In the genomic region with DNA sequence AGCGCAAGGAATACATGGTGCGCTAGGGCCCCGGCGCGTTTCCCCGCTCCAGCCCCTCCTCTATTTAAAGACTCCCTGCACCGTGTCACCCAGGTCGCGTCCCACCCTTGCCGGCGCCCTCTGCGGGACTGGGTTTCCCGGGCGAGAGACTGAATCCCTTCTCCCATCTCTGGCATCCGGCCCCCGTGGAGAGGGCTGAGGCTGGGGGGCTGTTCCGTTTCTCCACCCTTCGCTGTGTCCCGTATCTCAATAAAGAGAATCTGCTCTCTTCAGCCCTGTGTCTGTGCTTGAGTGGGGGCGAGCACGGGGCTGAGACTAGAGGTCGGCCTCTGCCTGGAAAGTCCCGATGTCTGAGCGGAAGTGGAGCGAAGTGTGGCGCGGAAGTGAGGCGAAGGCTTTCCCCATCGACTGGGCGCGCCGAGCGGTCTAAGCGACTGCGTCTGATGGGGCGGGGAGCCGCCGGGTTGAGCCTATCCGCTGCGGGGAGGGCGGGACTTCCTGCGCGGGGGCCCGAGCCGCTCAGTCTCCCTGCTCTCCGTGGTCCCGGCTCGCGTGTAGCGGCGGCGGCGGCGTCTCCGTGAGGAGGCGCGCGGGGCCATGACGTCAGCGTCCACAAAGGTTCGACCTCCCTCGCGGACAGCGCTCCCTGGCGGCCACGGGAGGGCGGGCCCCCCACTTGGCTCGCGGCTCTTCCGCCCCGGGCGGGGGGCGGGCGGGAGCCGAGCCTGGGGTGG, we compare ENCODE assay signal across 8 cellular contexts. TPM values are rescaled to one million over a fixed set of nuclear protein-coding genes. Genes with fewer than 3 reads are reported as not detected.
DNase-seq lines count a peak whose midpoint lies in the region; ATAC-seq and TF ChIP-seq lines count a peak whose summit lies in the region.

No MANE protein-coding gene starts in this region.

- H3K4me1 ChIP-seq in HAP-1 (peaks cover 14% of the 10 kb centered on the region), foreskin keratinocyte (no peaks in the 10 kb centered on the region), neutrophil (ENCODE audit: control insufficient read depth in 1 of 2, insufficient read depth in 1 of 2, low read depth in 1 of 2, low read length in 1 of 2) (peaks cover 36 to 49% of the 10 kb centered on the region in 2 experiments)

- in situ Hi-C loops in HAP-1 (cut with MboI; ENCODE audit: low sequenced_read_pairs) = no loop called here

- peaks cover 2% of the 10 kb centered on the region for H3K36me3 ChIP-seq in HAP-1 (replicated peaks)
- peaks cover 25% of the 10 kb centered on the region for H3K36me3 ChIP-seq in neutrophil

- TF ChIP-seq CTCF in foreskin keratinocyte (conservative IDR thresholded peaks at IDR 0.05) = peak; percentile 87
- peak; percentile 93 for TF ChIP-seq CTCF in neutrophil (IDR thresholded peaks at IDR 0.05)

- H3K9me3 ChIP-seq in HAP-1 = no peaks in the 10 kb centered on the region
- no peaks in the 10 kb centered on the region for H3K9me3 ChIP-seq in neutrophil

- H3K4me3 ChIP-seq in HAP-1 (peak overlapping the region; percentile 92), neutrophil (ENCODE audit: low read depth in 1 of 2, low read length in 1 of 2) (peak overlapping the region; percentile 84 to 97)

- no peaks in the 10 kb centered on the region for H3K27me3 ChIP-seq in HAP-1 (ENCODE audit: low read depth)
- no peaks in the 10 kb centered on the region for H3K27me3 ChIP-seq in foreskin keratinocyte
- H3K27me3 ChIP-seq in neutrophil = no peaks in the 10 kb centered on the region

- ATAC-seq in foreskin keratinocyte = peak; percentile 92

- peak; percentile 97 for DNase-seq in GM03348 (ENCODE audit: low spot score)
- peak; percentile 95 to 97 for DNase-seq in HAP-1 (ENCODE audit: low spot score in 2 of 2)
- peak; percentile 96 for DNase-seq in M059J (ENCODE audit: low read depth)
- peak; percentile 93 for DNase-seq in SHP77 treated with DMSO at 0.1 percent for 48 hours (lab: John Stamatoyannopoulos, UW)
- DNase-seq in activated gamma-delta T cell treated with anti-CD3 and anti-CD28 coated beads, Interleukin-2, amount 50 U/mL, for 16 hours (ENCODE audit: low read depth) = peak; percentile 97
- peak; percentile 82 to 92 for DNase-seq in foreskin keratinocyte
- DNase-seq in substantia nigra (lab: John Stamatoyannopoulos, UW) = peak; percentile 77 to 99 (median 95)

- H3K27ac ChIP-seq in foreskin keratinocyte = peak overlapping the region; percentile 100
- H3K27ac ChIP-seq in neutrophil = peak overlapping the region; percentile 97
- peak overlapping the region; percentile 89 for H3K27ac ChIP-seq in substantia nigra (ENCODE audit: low read depth, low read length, poor library complexity, severe bottlenecking)

RNA-seq across cellular contexts. Expression of a gene that starts 2.0 kb away (rescaled TPM):
- 262 and 391 TPM in 2 replicates for total RNA-seq in M059J (2014; rRNA removed; shearing (Covaris generic))
- total RNA-seq in foreskin keratinocyte = 152 and 162 TPM in 2 replicates
- 361 and 378 TPM in 2 replicates for polyA plus RNA-seq in foreskin keratinocyte

RNA-seq across cellular contexts. Expression of a gene that starts 8.4 kb away (rescaled TPM):
- not detected in 2 replicates for total RNA-seq in M059J (2014; rRNA removed; shearing (Covaris generic))
- 0.07 and 0.10 TPM in 2 replicates for total RNA-seq in foreskin keratinocyte
- 0.06 TPM in 2 replicates for polyA plus RNA-seq in foreskin keratinocyte

RNA-seq across cellular contexts. Expression of a gene that starts 18.6 kb away (rescaled TPM):
- not detected in 2 replicates for total RNA-seq in M059J (2014; rRNA removed; shearing (Covaris generic))
- 0.28 and 0.34 TPM in 2 replicates for total RNA-seq in foreskin keratinocyte
- polyA plus RNA-seq in foreskin keratinocyte = 0.18 and 0.47 TPM in 2 replicates

RNA-seq across cellular contexts. Expression of a gene that starts 21.4 kb away (rescaled TPM):
- total RNA-seq in M059J (2014; rRNA removed; shearing (Covaris generic)) = 0.30 and 0.54 TPM in 2 replicates
- total RNA-seq in foreskin keratinocyte = 4.3 and 6.7 TPM in 2 replicates
- 6.9 and 10.2 TPM in 2 replicates for polyA plus RNA-seq in foreskin keratinocyte

RNA-seq across cellular contexts. Expression of a gene that starts 29.5 kb away (rescaled TPM):
- total RNA-seq in M059J (2014; rRNA removed; shearing (Covaris generic)) = not detected in 2 replicates
- total RNA-seq in foreskin keratinocyte = 0.21 and 0.24 TPM in 2 replicates
- 0.30 and 0.65 TPM in 2 replicates for polyA plus RNA-seq in foreskin keratinocyte

Comparison
In these comparisons a context has a peak if more than half of its experiments do, and no peak if none do; other contexts are left out.
1. Peak in every context shown above with its lines: DNase-seq, ATAC-seq, H3K4me3 ChIP-seq and H3K27ac ChIP-seq.